In genomic region chr20:13718161-13718560, GRCh38 we compare ENCODE assay signal across 17 cellular contexts.
DNase-seq lines count a peak whose midpoint lies in the region; ATAC-seq, FAIRE-seq and TF ChIP-seq lines count a peak whose summit lies in the region.
"Had no signal": no experiment of that assay in that cellular context is flagged by ENCODE, and none has a peak within 500 bp of the region (broad histone marks: within the 10 kb centered on the region; RNA-seq: fewer than 3 reads in every experiment).

No MANE protein-coding gene starts in this region.

- no peak for DNase-seq in GM12891 (ENCODE audit: insufficient read length, low spot score)
- DNase-seq in erythroblast (lab: John Stamatoyannopoulos, UW) = no peak
- no peak for DNase-seq in HEK293T (ENCODE audit: extremely low spot score)
- no peak for DNase-seq in HT-29 (ENCODE audit: low spot score)
- no peak for DNase-seq in iPS-NIHi7 (ENCODE audit: extremely low spot score)
- DNase-seq: activated naive CD4-positive, alpha-beta T cell; gastrocnemius medialis; midbrain; NCI-H1417 treated with DMSO at 0.1 percent for 48 hours; NCI-H69; pancreas; Right ventricle myocardium superior had no signal

- CTCF ChIA-PET in HEK293T (lab: Yijun Ruan, JAX) = no interaction called here

- peak; percentile 8 for ATAC-seq in GM19397 (IDR thresholded peaks at IDR 0.05; ENCODE audit: unreplicated experiment)
- ATAC-seq in HG02642 (IDR thresholded peaks at IDR 0.05; ENCODE audit: poor library complexity, unreplicated experiment) = peak; percentile 36
- peak; percentile 37 for ATAC-seq in HG03354 (IDR thresholded peaks at IDR 0.05; ENCODE audit: poor library complexity, severe bottlenecking, unreplicated experiment)
- ATAC-seq: gastrocnemius medialis, pancreas had no signal

- POLR2A ChIA-PET in HEK293T (lab: Yijun Ruan, JAX) = no interaction called here

- peak; percentile 35 for FAIRE-seq in GM12891 (lab: Jason Lieb, UNC)
- FAIRE-seq: pancreas, TTC549, urothelium cell line had no signal

- TF ChIP-seq POLR2A in GM12891 (IDR thresholded peaks at IDR 0.05; ENCODE audit: low read depth, low read length) = no peak
- no peak for TF ChIP-seq POLR2A in erythroblast (IDR thresholded peaks at IDR 0.05; ENCODE audit: low read length)

TF ChIP-seq in GM12891, 5 proteins besides CTCF, POLR2A, EP300 and RAD21:
- no peak for TF ChIP-seq SPI1 (IDR thresholded peaks at IDR 0.05; ENCODE audit: low read depth, low read length)
- no peak for TF ChIP-seq POU2F2 (IDR thresholded peaks at IDR 0.05; ENCODE audit: low read depth, low read length)
- no peak for TF ChIP-seq POLR2AphosphoS5 (IDR thresholded peaks at IDR 0.05; ENCODE audit: low read depth, low read length)
- no peak for TF ChIP-seq TAF1 (IDR thresholded peaks at IDR 0.05; ENCODE audit: low read depth, low read length)
- no peak for TF ChIP-seq PAX5 (IDR thresholded peaks at IDR 0.05; ENCODE audit: insufficient read depth, low read length, severe bottlenecking)
TF ChIP-seq in GM12891: peak in this region for 0.

TF ChIP-seq in HEK293T, 16 proteins besides CTCF, POLR2A, EP300 and RAD21:
- no peak for TF ChIP-seq LEF1 (IDR thresholded peaks at IDR 0.05; ENCODE audit: borderline replicate concordance)
- no peak for TF ChIP-seq PKNOX1 (IDR thresholded peaks at IDR 0.05)
- no peak for TF ChIP-seq CTBP1 (IDR thresholded peaks at IDR 0.05; ENCODE audit: borderline replicate concordance)
- no peak for TF ChIP-seq NFRKB (IDR thresholded peaks at IDR 0.05)
- TF ChIP-seq SUZ12 (IDR thresholded peaks at IDR 0.05) = no peak
- no peak for TF ChIP-seq L3MBTL2 (conservative IDR thresholded peaks at IDR 0.05)
- TF ChIP-seq SP1 (IDR thresholded peaks at IDR 0.05) = no peak
- no peak for TF ChIP-seq HDGF (IDR thresholded peaks at IDR 0.05; ENCODE audit: borderline replicate concordance)
- TF ChIP-seq FOXA1 (IDR thresholded peaks at IDR 0.05) = no peak
